14 cellular contexts compared by ENCODE assay signal in the genomic region with DNA sequence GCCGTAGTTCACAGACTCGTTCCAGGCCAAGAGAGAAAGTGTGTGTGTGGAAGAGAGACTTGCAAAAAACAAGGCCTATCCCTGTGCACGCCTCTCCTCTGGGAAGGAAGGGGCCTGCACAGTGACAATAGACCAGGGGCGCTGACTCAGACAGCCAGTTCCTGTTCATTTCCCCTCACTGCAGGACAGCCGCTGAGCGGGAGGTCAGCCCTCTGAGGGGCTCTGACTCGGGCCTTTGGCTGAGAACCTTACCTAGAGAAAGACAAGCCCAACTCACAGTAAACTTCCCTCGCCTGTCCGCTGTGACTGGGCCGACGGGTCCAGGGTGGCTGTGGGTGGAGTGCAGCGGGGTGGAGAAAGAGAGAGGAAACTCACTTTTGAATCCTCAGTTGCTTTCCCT. TPM values are rescaled to one million over a fixed set of nuclear protein-coding genes. Genes with fewer than 3 reads are reported as not detected.
DNase-seq lines count a peak whose midpoint lies in the region; ATAC-seq and TF ChIP-seq lines count a peak whose summit lies in the region.
"Had no signal": no experiment of that assay in that cellular context is flagged by ENCODE, and none has a peak within 500 bp of the region (broad histone marks: within the 10 kb centered on the region; RNA-seq: fewer than 3 reads in every experiment).

No MANE protein-coding gene starts in this region.

- H3K23ac ChIP-seq in mesenchymal stem cell (ENCODE audit: low read length in 2 of 2) = no peak overlapping the region

- no peak overlapping the region for H3K27ac ChIP-seq in PC-3 (ENCODE audit: low read length)
- peak overlapping the region; percentile 32 to 62 (median 55) for H3K27ac ChIP-seq in esophagus muscularis mucosa (replicated peaks in 1 of 4)
- H3K27ac ChIP-seq in mesenchymal stem cell (ENCODE audit: low read length, poor library complexity, severe bottlenecking) = no peak overlapping the region
- H3K27ac ChIP-seq in suprapubic skin = no peak overlapping the region

- H3K9ac ChIP-seq in PC-3 (ENCODE audit: low read length) (no peak overlapping the region), mesenchymal stem cell (ENCODE audit: low read length) (no peak overlapping the region)

- POLR2A ChIA-PET in PC-3 (lab: Charles Lee; ENCODE audit: unreplicated experiment) = no interaction called here

- no peak overlapping the region for H2BK5ac ChIP-seq in mesenchymal stem cell (ENCODE audit: low read depth, low read length, poor library complexity, severe bottlenecking)

- no peak overlapping the region for H3K4me3 ChIP-seq in PC-3 (ENCODE audit: low read length)
- peak overlapping the region; percentile 21 to 34 (median 30) for H3K4me3 ChIP-seq in esophagus muscularis mucosa
- no peak overlapping the region for H3K4me3 ChIP-seq in mesenchymal stem cell (ENCODE audit: insufficient read depth in 1 of 2, low read depth in 1 of 2, low read length in 2 of 2)
- H3K4me3 ChIP-seq in suprapubic skin = peak overlapping the region; percentile 5

- H3K79me2 ChIP-seq in PC-3 (ENCODE audit: low read length) = no peaks in the 10 kb centered on the region

- H2BK120ac ChIP-seq in mesenchymal stem cell (ENCODE audit: low read depth, low read length) = no peak overlapping the region

- H3K9me3 ChIP-seq in PC-3 (ENCODE audit: low read length) (no peaks in the 10 kb centered on the region), esophagus muscularis mucosa (no peaks in the 10 kb centered on the region), mesenchymal stem cell (ENCODE audit: control insufficient read depth, low read length) (no peaks in the 10 kb centered on the region), suprapubic skin (no peaks in the 10 kb centered on the region)

- H3K36me3 ChIP-seq in PC-3 (ENCODE audit: low read depth, low read length) (no peaks in the 10 kb centered on the region), esophagus muscularis mucosa (no peaks in the 10 kb centered on the region), mesenchymal stem cell (ENCODE audit: control insufficient read depth in 1 of 2, insufficient read depth in 2 of 2, low read depth in 1 of 2, low read length in 2 of 2) (no peaks in the 10 kb centered on the region), suprapubic skin (no peaks in the 10 kb centered on the region)

- no peak overlapping the region for H3K4ac ChIP-seq in mesenchymal stem cell (ENCODE audit: low read depth in 1 of 2, low read length in 2 of 2)

- H3K4me1 Mint-ChIP-seq in activated T-cell treated with anti-CD3 and anti-CD28 coated beads, Interleukin-2, amount 50 U/mL, for 72 hours (ENCODE audit: low read depth) = peaks cover 4% of the 10 kb centered on the region

- intact Hi-C loops in PC-3 (cut with micrococcal nuclease) = no loop called here
- intact Hi-C loops in esophagus muscularis mucosa (cut with DNase I) = no loop called here

- no peak for TF ChIP-seq POLR2A in esophagus muscularis mucosa (IDR thresholded peaks at IDR 0.05; ENCODE audit: low read depth)
- TF ChIP-seq POLR2A in suprapubic skin (IDR thresholded peaks at IDR 0.05) = no peak

- H3K79me1 ChIP-seq in mesenchymal stem cell (replicated peaks; ENCODE audit: low read length, poor library complexity, severe bottlenecking) = no peaks in the 10 kb centered on the region

- no TSS peak for BruUV-seq in PC-3 (replicated peaks; lab: Mats Ljungman, UMichigan)

- CTCF ChIA-PET in PC-3 (lab: Charles Lee) = no interaction called here

- WGBS in esophagus muscularis mucosa = 76% methylated on average over 6 of the region's 12 CpGs
- 11% methylated on average over 3 of the region's 12 CpGs for WGBS in mesenchymal stem cell
- 68% methylated on average over 10 of the region's 12 CpGs for WGBS in suprapubic skin

- no peak overlapping the region for H3K27ac Mint-ChIP-seq in activated T-cell treated with anti-CD3 and anti-CD28 coated beads, Interleukin-2, amount 50 U/mL, for 72 hours
- H3K27ac Mint-ChIP-seq: CD4-positive, CD25-positive, alpha-beta regulatory T cell had no signal

- no peak overlapping the region for H2BK12ac ChIP-seq in mesenchymal stem cell (ENCODE audit: low read length in 2 of 2)

- H3K4me1 ChIP-seq in PC-3 (ENCODE audit: insufficient read depth, low read length) (no peaks in the 10 kb centered on the region), esophagus muscularis mucosa (peaks cover 6 to 50% (median 32%) of the 10 kb centered on the region in 4 donors), mesenchymal stem cell (ENCODE audit: control insufficient read depth, insufficient read depth, low read depth, low read length) (peaks cover 6% of the 10 kb centered on the region), suprapubic skin (no peaks in the 10 kb centered on the region)

- peaks cover 65% of the 10 kb centered on the region for H3K27me3 Mint-ChIP-seq in activated T-cell treated with anti-CD3 and anti-CD28 coated beads, Interleukin-2, amount 50 U/mL, for 72 hours (ENCODE audit: low read depth)
- H3K27me3 Mint-ChIP-seq: CD4-positive, CD25-positive, alpha-beta regulatory T cell had no signal

- H3F3A ChIP-seq in PC-3 (ENCODE audit: low read length, unreplicated experiment) = no peaks in the 10 kb centered on the region

- H3K18ac ChIP-seq in mesenchymal stem cell (ENCODE audit: low read depth in 1 of 2, low read length in 2 of 2) = peak overlapping the region in 1 of 2 experiments; percentile 54

- H3K4me3 Mint-ChIP-seq in activated T-cell treated with anti-CD3 and anti-CD28 coated beads, Interleukin-2, amount 50 U/mL, for 72 hours = no peak overlapping the region

- no peak for TF ChIP-seq CTCF in PC-3 (conservative IDR thresholded peaks at IDR 0.05; ENCODE audit: low read depth, low read length)
- no peak for TF ChIP-seq CTCF in esophagus muscularis mucosa (IDR thresholded peaks at IDR 0.05)
- TF ChIP-seq CTCF in suprapubic skin (IDR thresholded peaks at IDR 0.05) = no peak

- H3K9me3 Mint-ChIP-seq in activated T-cell treated with anti-CD3 and anti-CD28 coated beads, Interleukin-2, amount 50 U/mL, for 72 hours = no peaks in the 10 kb centered on the region

- H3K14ac ChIP-seq in mesenchymal stem cell (ENCODE audit: low read length in 2 of 2) = no peak overlapping the region

- TF ChIP-seq EP300 in esophagus muscularis mucosa (IDR thresholded peaks at IDR 0.05) = no peak
- TF ChIP-seq EP300 in suprapubic skin (IDR thresholded peaks at IDR 0.05) = no peak

- H2AK5ac ChIP-seq in mesenchymal stem cell (ENCODE audit: low read length, severe bottlenecking) = no peak overlapping the region

- no peaks in the 10 kb centered on the region for H3K27me3 ChIP-seq in PC-3 (ENCODE audit: low read length)
- H3K27me3 ChIP-seq in esophagus muscularis mucosa = peaks cover 0 to 4% (median 0%) of the 10 kb centered on the region in 4 donors
- peaks cover 0 to 60% of the 10 kb centered on the region in 2 experiments for H3K27me3 ChIP-seq in mesenchymal stem cell (ENCODE audit: control insufficient read depth in 1 of 2, insufficient read depth in 1 of 2, low read length in 2 of 2)
- H3K27me3 ChIP-seq in suprapubic skin = no peaks in the 10 kb centered on the region

- H2AFZ ChIP-seq in PC-3 (ENCODE audit: low read length) = no peak overlapping the region
- H2AFZ ChIP-seq in mesenchymal stem cell (ENCODE audit: low read depth, low read length) = no peak overlapping the region

- no peaks in the 10 kb centered on the region for H4K20me1 ChIP-seq in PC-3 (ENCODE audit: low read length)

- H3K4me2 ChIP-seq in PC-3 (ENCODE audit: low read length) = no peak overlapping the region
- H3K4me2 ChIP-seq in mesenchymal stem cell (ENCODE audit: low read length, poor library complexity, severe bottlenecking) = no peak overlapping the region

- H4K8ac ChIP-seq in mesenchymal stem cell (ENCODE audit: low read length) = peak overlapping the region; percentile 27

- peak; percentile 37; the same call in 1 of the 2 replicates for ATAC-seq in PC-3
- no peak for ATAC-seq in HG02870 (IDR thresholded peaks at IDR 0.05; ENCODE audit: unreplicated experiment)
- no peak for ATAC-seq in activated T-cell treated with anti-CD3 and anti-CD28 coated beads, Interleukin-2, amount 50 U/mL, for 72 hours (replicated peaks in 1 of 2)

- no peak for DNase-seq in PC-3
- DNase-seq in esophagus muscularis mucosa (ENCODE audit: extremely low spot score) = no peak
- DNase-seq in mesenchymal stem cell = peak; percentile 29
- no peak for DNase-seq in suprapubic skin (ENCODE audit: low spot score in 2 of 2)
- DNase-seq in putamen (ENCODE audit: low spot score) = no peak
- DNase-seq in middle frontal gyrus (ENCODE audit: extremely low spot score, low spot score) = no peak
- DNase-seq in activated T-cell treated with anti-CD3 and anti-CD28 coated beads, Interleukin-2, amount 50 U/mL, for 72 hours = no peak
- DNase-seq: activated CD4-positive, CD25-positive, alpha-beta regulatory T cell; CD4-positive, CD25-positive, alpha-beta regulatory T cell; cortex of kidney; EL; NCI-H1105 treated with DMSO at 0.1 percent for 48 hours; stimulated activated naive CD4-positive, alpha-beta T cell treated with Interleukin-2 at 50 U/mL for 16 hours had no signal

- no peak overlapping the region for H4K91ac ChIP-seq in mesenchymal stem cell (ENCODE audit: low read length)

- H3K9me2 ChIP-seq in PC-3 (replicated peaks; ENCODE audit: low read length) = no peaks in the 10 kb centered on the region

- H3K36me3 Mint-ChIP-seq in activated T-cell treated with anti-CD3 and anti-CD28 coated beads, Interleukin-2, amount 50 U/mL, for 72 hours (ENCODE audit: insufficient read depth in 2 of 2) = no peaks in the 10 kb centered on the region
- H3K36me3 Mint-ChIP-seq: CD4-positive, CD25-positive, alpha-beta regulatory T cell had no signal

- H2BK15ac ChIP-seq in mesenchymal stem cell (ENCODE audit: low read depth, poor library complexity, severe bottlenecking) = no peak overlapping the region

RNA-seq across cellular contexts. Expression of gene RTL5, which starts 52.1 kb away (rescaled TPM):
- 0.23 and 0.40 TPM in 2 replicates for total RNA-seq in PC-3 (2014; rRNA removed)
- total RNA-seq in esophagus muscularis mucosa = 10 to 100 TPM in 3 of 4 donors, 1 to 10 TPM in 1; 8.0 to 19.8 (median 13.3) TPM
- polyA plus RNA-seq in mesenchymal stem cell (2013, experiment 1 of 2) = 10.6 TPM
- polyA plus RNA-seq in mesenchymal stem cell (2013, experiment 2 of 2) = 9.8 TPM
- total RNA-seq in suprapubic skin = 1 to 10 TPM; 1.2 to 2.4 (median 1.3) TPM
- total RNA-seq in activated T-cell treated with anti-CD3 and anti-CD28 coated beads, Interleukin-2, amount 50 U/mL, for 72 hours = under 1 TPM; 0.17 to 0.74 TPM

Comparison
In these comparisons a context has a peak if more than half of its experiments do, and no peak if none do; other contexts are left out.
1. H3K27ac ChIP-seq: peak in esophagus muscularis mucosa (4 of 4); none in PC-3 (single experiment), mesenchymal stem cell (single experiment) and suprapubic skin (single experiment).
2. H3K4me3 ChIP-seq: peak in esophagus muscularis mucosa (4 of 4) and suprapubic skin (single experiment); none in PC-3 (single experiment) and mesenchymal stem cell (0 of 2).